Comparison of ENCODE assay signal across 1 cellular context in the genomic region with DNA sequence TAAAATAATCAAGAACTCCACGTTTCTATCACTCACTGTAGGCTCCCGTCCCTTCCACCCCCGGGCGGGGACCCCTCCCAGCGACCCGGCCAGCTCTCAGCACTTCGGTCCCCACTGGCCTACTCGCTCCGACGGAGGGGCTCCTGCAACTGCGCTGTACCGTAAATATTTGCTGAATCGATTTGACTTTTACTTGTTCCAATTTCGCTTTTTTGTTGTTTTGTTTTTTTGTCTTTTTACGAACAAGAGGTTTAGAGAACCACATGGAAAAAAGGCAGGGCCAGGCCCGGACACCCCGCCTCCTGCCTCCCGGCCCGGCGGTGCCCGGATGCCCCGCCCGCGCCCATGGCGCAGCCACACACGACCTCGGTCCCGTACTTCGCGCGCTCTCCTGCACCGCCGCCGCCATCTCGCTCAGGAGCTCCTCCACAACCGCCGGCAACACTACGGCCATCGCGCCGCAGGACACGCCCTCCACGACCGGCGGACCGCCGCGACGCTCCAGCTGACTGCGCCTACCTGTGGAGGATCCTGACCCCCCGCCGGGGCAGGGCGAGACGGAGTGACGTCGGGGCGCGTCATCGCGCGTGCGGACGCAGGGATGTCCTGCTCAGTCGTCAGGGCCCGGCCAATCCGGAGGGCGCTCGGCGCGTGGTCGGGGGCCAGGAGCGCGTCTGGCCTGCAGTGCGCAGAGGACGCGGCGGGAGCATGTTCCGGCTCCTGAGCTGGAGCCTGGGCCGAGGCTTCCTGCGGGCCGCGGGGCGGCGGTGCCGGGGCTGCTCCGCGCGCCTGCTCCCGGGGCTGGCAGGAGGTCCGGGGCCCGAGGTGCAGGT.
TF ChIP-seq lines count a peak whose summit lies in the region.

A gene with protein sequence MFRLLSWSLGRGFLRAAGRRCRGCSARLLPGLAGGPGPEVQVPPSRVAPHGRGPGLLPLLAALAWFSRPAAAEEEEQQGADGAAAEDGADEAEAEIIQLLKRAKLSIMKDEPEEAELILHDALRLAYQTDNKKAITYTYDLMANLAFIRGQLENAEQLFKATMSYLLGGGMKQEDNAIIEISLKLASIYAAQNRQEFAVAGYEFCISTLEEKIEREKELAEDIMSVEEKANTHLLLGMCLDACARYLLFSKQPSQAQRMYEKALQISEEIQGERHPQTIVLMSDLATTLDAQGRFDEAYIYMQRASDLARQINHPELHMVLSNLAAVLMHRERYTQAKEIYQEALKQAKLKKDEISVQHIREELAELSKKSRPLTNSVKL (plus strand): TSS at position 684 of the 833 bp plus-strand sequence. CDS start 25 bp downstream, at position 709.
A gene with protein sequence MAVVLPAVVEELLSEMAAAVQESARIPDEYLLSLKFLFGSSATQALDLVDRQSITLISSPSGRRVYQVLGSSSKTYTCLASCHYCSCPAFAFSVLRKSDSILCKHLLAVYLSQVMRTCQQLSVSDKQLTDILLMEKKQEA (minus strand): TSS at position 564 of the 833 bp plus-strand sequence. CDS start 110 bp downstream, at position 454.

TF ChIP-seq in HepG2, 621 proteins besides CTCF, POLR2A, EP300 and RAD21 (continued from another document and continues in another):
- TF ChIP-seq, protein P1, sequence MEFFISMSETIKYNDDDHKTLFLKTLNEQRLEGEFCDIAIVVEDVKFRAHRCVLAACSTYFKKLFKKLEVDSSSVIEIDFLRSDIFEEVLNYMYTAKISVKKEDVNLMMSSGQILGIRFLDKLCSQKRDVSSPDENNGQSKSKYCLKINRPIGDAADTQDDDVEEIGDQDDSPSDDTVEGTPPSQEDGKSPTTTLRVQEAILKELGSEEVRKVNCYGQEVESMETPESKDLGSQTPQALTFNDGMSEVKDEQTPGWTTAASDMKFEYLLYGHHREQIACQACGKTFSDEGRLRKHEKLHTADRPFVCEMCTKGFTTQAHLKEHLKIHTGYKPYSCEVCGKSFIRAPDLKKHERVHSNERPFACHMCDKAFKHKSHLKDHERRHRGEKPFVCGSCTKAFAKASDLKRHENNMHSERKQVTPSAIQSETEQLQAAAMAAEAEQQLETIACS (CRISPR knock-in tag; IDR thresholded peaks at IDR 0.05): no peak
- TF ChIP-seq ZNF501 (CRISPR knock-in tag; IDR thresholded peaks at IDR 0.05): 0 out of 2 replicates have a peak, but pooled peaks have one; percentile 79
- TF ChIP-seq, protein P2, sequence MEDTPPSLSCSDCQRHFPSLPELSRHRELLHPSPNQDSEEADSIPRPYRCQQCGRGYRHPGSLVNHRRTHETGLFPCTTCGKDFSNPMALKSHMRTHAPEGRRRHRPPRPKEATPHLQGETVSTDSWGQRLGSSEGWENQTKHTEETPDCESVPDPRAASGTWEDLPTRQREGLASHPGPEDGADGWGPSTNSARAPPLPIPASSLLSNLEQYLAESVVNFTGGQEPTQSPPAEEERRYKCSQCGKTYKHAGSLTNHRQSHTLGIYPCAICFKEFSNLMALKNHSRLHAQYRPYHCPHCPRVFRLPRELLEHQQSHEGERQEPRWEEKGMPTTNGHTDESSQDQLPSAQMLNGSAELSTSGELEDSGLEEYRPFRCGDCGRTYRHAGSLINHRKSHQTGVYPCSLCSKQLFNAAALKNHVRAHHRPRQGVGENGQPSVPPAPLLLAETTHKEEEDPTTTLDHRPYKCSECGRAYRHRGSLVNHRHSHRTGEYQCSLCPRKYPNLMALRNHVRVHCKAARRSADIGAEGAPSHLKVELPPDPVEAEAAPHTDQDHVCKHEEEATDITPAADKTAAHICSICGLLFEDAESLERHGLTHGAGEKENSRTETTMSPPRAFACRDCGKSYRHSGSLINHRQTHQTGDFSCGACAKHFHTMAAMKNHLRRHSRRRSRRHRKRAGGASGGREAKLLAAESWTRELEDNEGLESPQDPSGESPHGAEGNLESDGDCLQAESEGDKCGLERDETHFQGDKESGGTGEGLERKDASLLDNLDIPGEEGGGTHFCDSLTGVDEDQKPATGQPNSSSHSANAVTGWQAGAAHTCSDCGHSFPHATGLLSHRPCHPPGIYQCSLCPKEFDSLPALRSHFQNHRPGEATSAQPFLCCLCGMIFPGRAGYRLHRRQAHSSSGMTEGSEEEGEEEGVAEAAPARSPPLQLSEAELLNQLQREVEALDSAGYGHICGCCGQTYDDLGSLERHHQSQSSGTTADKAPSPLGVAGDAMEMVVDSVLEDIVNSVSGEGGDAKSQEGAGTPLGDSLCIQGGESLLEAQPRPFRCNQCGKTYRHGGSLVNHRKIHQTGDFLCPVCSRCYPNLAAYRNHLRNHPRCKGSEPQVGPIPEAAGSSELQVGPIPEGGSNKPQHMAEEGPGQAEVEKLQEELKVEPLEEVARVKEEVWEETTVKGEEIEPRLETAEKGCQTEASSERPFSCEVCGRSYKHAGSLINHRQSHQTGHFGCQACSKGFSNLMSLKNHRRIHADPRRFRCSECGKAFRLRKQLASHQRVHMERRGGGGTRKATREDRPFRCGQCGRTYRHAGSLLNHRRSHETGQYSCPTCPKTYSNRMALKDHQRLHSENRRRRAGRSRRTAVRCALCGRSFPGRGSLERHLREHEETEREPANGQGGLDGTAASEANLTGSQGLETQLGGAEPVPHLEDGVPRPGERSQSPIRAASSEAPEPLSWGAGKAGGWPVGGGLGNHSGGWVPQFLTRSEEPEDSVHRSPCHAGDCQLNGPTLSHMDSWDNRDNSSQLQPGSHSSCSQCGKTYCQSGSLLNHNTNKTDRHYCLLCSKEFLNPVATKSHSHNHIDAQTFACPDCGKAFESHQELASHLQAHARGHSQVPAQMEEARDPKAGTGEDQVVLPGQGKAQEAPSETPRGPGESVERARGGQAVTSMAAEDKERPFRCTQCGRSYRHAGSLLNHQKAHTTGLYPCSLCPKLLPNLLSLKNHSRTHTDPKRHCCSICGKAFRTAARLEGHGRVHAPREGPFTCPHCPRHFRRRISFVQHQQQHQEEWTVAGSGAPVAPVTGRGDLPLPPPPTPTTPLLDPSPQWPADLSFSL (CRISPR knock-in tag; IDR thresholded peaks at IDR 0.05): peak; percentile 40; the same call in 1 of the 2 replicates
- 0 out of 2 replicates have a peak, but pooled peaks have one; percentile 31 for TF ChIP-seq GATA4 (IDR thresholded peaks at IDR 0.05; ENCODE audit: borderline replicate concordance, low read depth)
- TF ChIP-seq ZNF747 (CRISPR knock-in tag; IDR thresholded peaks at IDR 0.05; ENCODE audit: borderline replicate concordance): peak; percentile 98
- peak; percentile 80; the same call in 1 of the 2 replicates for TF ChIP-seq ZNF709 (CRISPR knock-in tag; IDR thresholded peaks at IDR 0.05)
- TF ChIP-seq ZSCAN22 (CRISPR knock-in tag; IDR thresholded peaks at IDR 0.05): no peak
- TF ChIP-seq, protein P3, sequence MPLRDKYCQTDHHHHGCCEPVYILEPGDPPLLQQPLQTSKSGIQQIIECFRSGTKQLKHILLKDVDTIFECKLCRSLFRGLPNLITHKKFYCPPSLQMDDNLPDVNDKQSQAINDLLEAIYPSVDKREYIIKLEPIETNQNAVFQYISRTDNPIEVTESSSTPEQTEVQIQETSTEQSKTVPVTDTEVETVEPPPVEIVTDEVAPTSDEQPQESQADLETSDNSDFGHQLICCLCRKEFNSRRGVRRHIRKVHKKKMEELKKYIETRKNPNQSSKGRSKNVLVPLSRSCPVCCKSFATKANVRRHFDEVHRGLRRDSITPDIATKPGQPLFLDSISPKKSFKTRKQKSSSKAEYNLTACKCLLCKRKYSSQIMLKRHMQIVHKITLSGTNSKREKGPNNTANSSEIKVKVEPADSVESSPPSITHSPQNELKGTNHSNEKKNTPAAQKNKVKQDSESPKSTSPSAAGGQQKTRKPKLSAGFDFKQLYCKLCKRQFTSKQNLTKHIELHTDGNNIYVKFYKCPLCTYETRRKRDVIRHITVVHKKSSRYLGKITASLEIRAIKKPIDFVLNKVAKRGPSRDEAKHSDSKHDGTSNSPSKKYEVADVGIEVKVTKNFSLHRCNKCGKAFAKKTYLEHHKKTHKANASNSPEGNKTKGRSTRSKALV (CRISPR knock-in tag; IDR thresholded peaks at IDR 0.05): peak; percentile 92
- TF ChIP-seq NFIC (IDR thresholded peaks at IDR 0.05; ENCODE audit: low read length): no peak
- TF ChIP-seq FOSL1 (CRISPR knock-in tag; IDR thresholded peaks at IDR 0.05; ENCODE audit: borderline replicate concordance): no peak
- TF ChIP-seq TEAD3 (CRISPR knock-in tag; optimal IDR thresholded peaks at IDR 0.05; ENCODE audit: borderline replicate concordance): peak; percentile 61
- TF ChIP-seq, protein P4, sequence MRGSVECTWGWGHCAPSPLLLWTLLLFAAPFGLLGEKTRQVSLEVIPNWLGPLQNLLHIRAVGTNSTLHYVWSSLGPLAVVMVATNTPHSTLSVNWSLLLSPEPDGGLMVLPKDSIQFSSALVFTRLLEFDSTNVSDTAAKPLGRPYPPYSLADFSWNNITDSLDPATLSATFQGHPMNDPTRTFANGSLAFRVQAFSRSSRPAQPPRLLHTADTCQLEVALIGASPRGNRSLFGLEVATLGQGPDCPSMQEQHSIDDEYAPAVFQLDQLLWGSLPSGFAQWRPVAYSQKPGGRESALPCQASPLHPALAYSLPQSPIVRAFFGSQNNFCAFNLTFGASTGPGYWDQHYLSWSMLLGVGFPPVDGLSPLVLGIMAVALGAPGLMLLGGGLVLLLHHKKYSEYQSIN (CRISPR knock-in tag; IDR thresholded peaks at IDR 0.05; ENCODE audit: borderline replicate concordance): no peak
- TF ChIP-seq MEF2D (CRISPR knock-in tag; IDR thresholded peaks at IDR 0.05): no peak; the same call in 1 of the 2 replicates
- peak; percentile 62 for TF ChIP-seq ZBTB7A (CRISPR knock-in tag; IDR thresholded peaks at IDR 0.05)
- no peak for TF ChIP-seq NR2F2 (IDR thresholded peaks at IDR 0.05; ENCODE audit: borderline replicate concordance, low read depth)
- TF ChIP-seq MIXL1 (CRISPR knock-in tag; IDR thresholded peaks at IDR 0.05): 0 out of 2 replicates have a peak, but pooled peaks have one; percentile 74
- TF ChIP-seq, protein P5, sequence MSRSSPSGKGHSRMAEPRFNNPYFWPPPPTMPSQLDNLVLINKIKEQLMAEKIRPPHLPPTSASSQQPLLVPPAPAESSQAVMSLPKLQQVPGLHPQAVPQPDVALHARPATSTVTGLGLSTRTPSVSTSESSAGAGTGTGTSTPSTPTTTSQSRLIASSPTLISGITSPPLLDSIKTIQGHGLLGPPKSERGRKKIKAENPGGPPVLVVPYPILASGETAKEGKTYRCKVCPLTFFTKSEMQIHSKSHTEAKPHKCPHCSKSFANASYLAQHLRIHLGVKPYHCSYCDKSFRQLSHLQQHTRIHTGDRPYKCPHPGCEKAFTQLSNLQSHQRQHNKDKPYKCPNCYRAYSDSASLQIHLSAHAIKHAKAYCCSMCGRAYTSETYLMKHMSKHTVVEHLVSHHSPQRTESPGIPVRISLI (CRISPR knock-in tag; IDR thresholded peaks at IDR 0.05; ENCODE audit: borderline replicate concordance): 0 out of 2 replicates have a peak, but pooled peaks have one; percentile 22
- TF ChIP-seq HNRNPK (IDR thresholded peaks at IDR 0.05; ENCODE audit: low read depth, low read length, poor library complexity, severe bottlenecking): peak; percentile 93
- no peak for TF ChIP-seq ZNF343 (CRISPR knock-in tag; IDR thresholded peaks at IDR 0.05)
- 0 out of 2 replicates have a peak, but pooled peaks have one; percentile 40 for TF ChIP-seq BRCA1 (CRISPR knock-in tag; IDR thresholded peaks at IDR 0.05)
- TF ChIP-seq ZFP62 (CRISPR knock-in tag; IDR thresholded peaks at IDR 0.05): no peak
- peak; percentile 44; the same call in 1 of the 2 replicates for TF ChIP-seq MED13 (CRISPR knock-in tag; IDR thresholded peaks at IDR 0.05)
- TF ChIP-seq, protein P6, sequence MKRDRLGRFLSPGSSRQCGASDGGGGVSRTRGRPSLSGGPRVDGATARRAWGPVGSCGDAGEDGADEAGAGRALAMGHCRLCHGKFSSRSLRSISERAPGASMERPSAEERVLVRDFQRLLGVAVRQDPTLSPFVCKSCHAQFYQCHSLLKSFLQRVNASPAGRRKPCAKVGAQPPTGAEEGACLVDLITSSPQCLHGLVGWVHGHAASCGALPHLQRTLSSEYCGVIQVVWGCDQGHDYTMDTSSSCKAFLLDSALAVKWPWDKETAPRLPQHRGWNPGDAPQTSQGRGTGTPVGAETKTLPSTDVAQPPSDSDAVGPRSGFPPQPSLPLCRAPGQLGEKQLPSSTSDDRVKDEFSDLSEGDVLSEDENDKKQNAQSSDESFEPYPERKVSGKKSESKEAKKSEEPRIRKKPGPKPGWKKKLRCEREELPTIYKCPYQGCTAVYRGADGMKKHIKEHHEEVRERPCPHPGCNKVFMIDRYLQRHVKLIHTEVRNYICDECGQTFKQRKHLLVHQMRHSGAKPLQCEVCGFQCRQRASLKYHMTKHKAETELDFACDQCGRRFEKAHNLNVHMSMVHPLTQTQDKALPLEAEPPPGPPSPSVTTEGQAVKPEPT (CRISPR knock-in tag; IDR thresholded peaks at IDR 0.05; ENCODE audit: low read depth): peak; percentile 19; the same call in 1 of the 2 replicates
- peak; percentile 69; the same call in 1 of the 2 replicates for TF ChIP-seq KDM1A (CRISPR knock-in tag; IDR thresholded peaks at IDR 0.05)
- TF ChIP-seq ZNF614 (CRISPR knock-in tag; IDR thresholded peaks at IDR 0.05; ENCODE audit: borderline replicate concordance): peak; percentile 88; the same call in 1 of the 2 replicates
- TF ChIP-seq, protein P7, sequence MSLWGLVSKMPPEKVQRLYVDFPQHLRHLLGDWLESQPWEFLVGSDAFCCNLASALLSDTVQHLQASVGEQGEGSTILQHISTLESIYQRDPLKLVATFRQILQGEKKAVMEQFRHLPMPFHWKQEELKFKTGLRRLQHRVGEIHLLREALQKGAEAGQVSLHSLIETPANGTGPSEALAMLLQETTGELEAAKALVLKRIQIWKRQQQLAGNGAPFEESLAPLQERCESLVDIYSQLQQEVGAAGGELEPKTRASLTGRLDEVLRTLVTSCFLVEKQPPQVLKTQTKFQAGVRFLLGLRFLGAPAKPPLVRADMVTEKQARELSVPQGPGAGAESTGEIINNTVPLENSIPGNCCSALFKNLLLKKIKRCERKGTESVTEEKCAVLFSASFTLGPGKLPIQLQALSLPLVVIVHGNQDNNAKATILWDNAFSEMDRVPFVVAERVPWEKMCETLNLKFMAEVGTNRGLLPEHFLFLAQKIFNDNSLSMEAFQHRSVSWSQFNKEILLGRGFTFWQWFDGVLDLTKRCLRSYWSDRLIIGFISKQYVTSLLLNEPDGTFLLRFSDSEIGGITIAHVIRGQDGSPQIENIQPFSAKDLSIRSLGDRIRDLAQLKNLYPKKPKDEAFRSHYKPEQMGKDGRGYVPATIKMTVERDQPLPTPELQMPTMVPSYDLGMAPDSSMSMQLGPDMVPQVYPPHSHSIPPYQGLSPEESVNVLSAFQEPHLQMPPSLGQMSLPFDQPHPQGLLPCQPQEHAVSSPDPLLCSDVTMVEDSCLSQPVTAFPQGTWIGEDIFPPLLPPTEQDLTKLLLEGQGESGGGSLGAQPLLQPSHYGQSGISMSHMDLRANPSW (CRISPR knock-in tag; IDR thresholded peaks at IDR 0.05; ENCODE audit: borderline replicate concordance): peak; percentile 18; the same call in 1 of the 2 replicates
- TF ChIP-seq FOXC1 (CRISPR knock-in tag; IDR thresholded peaks at IDR 0.05; ENCODE audit: borderline replicate concordance): peak; percentile 83; the same call in 1 of the 2 replicates
- 0 out of 2 replicates have a peak, but pooled peaks have one; percentile 42 for TF ChIP-seq ZNF891 (CRISPR knock-in tag; IDR thresholded peaks at IDR 0.05)
- TF ChIP-seq, protein P8, sequence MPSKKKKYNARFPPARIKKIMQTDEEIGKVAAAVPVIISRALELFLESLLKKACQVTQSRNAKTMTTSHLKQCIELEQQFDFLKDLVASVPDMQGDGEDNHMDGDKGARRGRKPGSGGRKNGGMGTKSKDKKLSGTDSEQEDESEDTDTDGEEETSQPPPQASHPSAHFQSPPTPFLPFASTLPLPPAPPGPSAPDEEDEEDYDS (CRISPR knock-in tag; IDR thresholded peaks at IDR 0.05): peak; percentile 95
- TF ChIP-seq ZNF382 (CRISPR knock-in tag; IDR thresholded peaks at IDR 0.05; ENCODE audit: borderline replicate concordance): no peak
